9 cellular contexts compared by ENCODE assay signal in genomic region chr9:83965350-83966208, GRCh38. TPM values are rescaled to one million over a fixed set of nuclear protein-coding genes. Genes with fewer than 3 reads are reported as not detected.
DNase-seq lines count a peak whose midpoint lies in the region; ATAC-seq and TF ChIP-seq lines count a peak whose summit lies in the region.
"Had no signal": no experiment of that assay in that cellular context is flagged by ENCODE, and none has a peak within 500 bp of the region (broad histone marks: within the 10 kb centered on the region; RNA-seq: fewer than 3 reads in every experiment).

No MANE protein-coding gene starts in this region.

- TF ChIP-seq POLR2A in body of pancreas (IDR thresholded peaks at IDR 0.05), result no peak

- H3K9me3 ChIP-seq in body of pancreas (no peaks in the 10 kb centered on the region), neutrophil (no peaks in the 10 kb centered on the region)

- WGBS in body of pancreas, 2 donors, result 63 to 65% methylated on average over 11 of the region's 11 CpGs

- peaks cover 3 to 17% of the 10 kb centered on the region in 2 donors for H3K36me3 ChIP-seq in body of pancreas (replicated peaks in 1 of 2; ENCODE audit: insufficient read depth in 1 of 2, low read depth in 2 of 2)
- H3K36me3 ChIP-seq in neutrophil, result peaks cover 51% of the 10 kb centered on the region

- H3K4me1 ChIP-seq in body of pancreas, result no peaks in the 10 kb centered on the region
- peaks cover 0 to 5% of the 10 kb centered on the region in 2 experiments for H3K4me1 ChIP-seq in neutrophil (ENCODE audit: control insufficient read depth in 1 of 2, insufficient read depth in 1 of 2, low read depth in 1 of 2, low read length in 1 of 2)

- ATAC-seq in body of pancreas (peak; percentile 14), HG03039 (IDR thresholded peaks at IDR 0.05; ENCODE audit: unreplicated experiment) (no peak), GM21528 (IDR thresholded peaks at IDR 0.05; ENCODE audit: low FRiP score, unreplicated experiment) (no peak)

- H3K27me3 ChIP-seq in body of pancreas (no peaks in the 10 kb centered on the region), neutrophil (no peaks in the 10 kb centered on the region)

- H3K27ac ChIP-seq in body of pancreas (peak overlapping the region in 1 of 4 donors; percentile 5), neutrophil (peak overlapping the region; percentile 11)

- intact Hi-C loops in body of pancreas (cut with DNase I), result no loop called here

- DNase-seq in NCI-H2029 (lab: John Stamatoyannopoulos, UW) (peak; percentile 18), NCI-H2029 treated with DMSO at 0.1 percent for 48 hours (lab: John Stamatoyannopoulos, UW) (no peak), NCI-H1930 (lab: John Stamatoyannopoulos, UW) (peak; percentile 32 to 42), body of pancreas (no peak), GM19240 (ENCODE audit: insufficient read length, low spot score) (no peak)
- DNase-seq: stimulated activated CD4-positive, alpha-beta T cell treated with anti-CD3 and anti-CD28 coated beads, Interleukin-2, amount 100 ng/mL, for 48 hours had no signal

- H3K4me3 ChIP-seq in body of pancreas (no peak overlapping the region), neutrophil (ENCODE audit: low read depth in 1 of 2, low read length in 1 of 2) (no peak overlapping the region)

- TF ChIP-seq CTCF in body of pancreas (IDR thresholded peaks at IDR 0.05) (no peak), neutrophil (IDR thresholded peaks at IDR 0.05) (no peak)

RNA-seq across cellular contexts. Expression of gene HNRNPK, which starts 14.4 kb away (rescaled TPM):
- total RNA-seq in body of pancreas, result 100 to 1,000 TPM; 132 to 223 TPM

RNA-seq across cellular contexts. Expression of gene RMI1, which starts 15.0 kb away (rescaled TPM):
- 1 to 10 TPM; 3.9 to 4.3 TPM for total RNA-seq in body of pancreas

RNA-seq across cellular contexts. Expression of gene KIF27, which starts 44.3 kb away (rescaled TPM):
- 1 to 10 TPM; 6.0 to 6.6 TPM for total RNA-seq in body of pancreas

Comparison
In these comparisons a context has a peak if more than half of its experiments do, and no peak if none do; other contexts are left out.
1. DNase-seq: peak in NCI-H2029 (single experiment) and NCI-H1930 (2 of 2); none in NCI-H2029 treated with DMSO at 0.1 percent for 48 hours (single experiment), body of pancreas (0 of 4) and GM19240 (single experiment).